ENCODE assay signal across 12 cellular contexts in genomic region chr6:27726620-27727023, GRCh38.
DNase-seq lines count a peak whose midpoint lies in the region; ATAC-seq and TF ChIP-seq lines count a peak whose summit lies in the region.
"Had no signal": no experiment of that assay in that cellular context is flagged by ENCODE, and none has a peak within 500 bp of the region (broad histone marks: within the 10 kb centered on the region; RNA-seq: fewer than 3 reads in every experiment).

No MANE protein-coding gene starts in this region.

- no peaks in the 10 kb centered on the region for H3K36me3 Mint-ChIP-seq in natural killer cell
- H3K36me3 Mint-ChIP-seq: mesothelial cell of epicardium had no signal

- no peak overlapping the region for H3K4me3 ChIP-seq in HFF-Myc (replicated peaks; ENCODE audit: low read depth, low read length)
- peak overlapping the region in 1 of 2 experiments; percentile 17; a peak in 1 of 4 replicates for H3K4me3 ChIP-seq in Panc1 (ENCODE audit: low read depth in 2 of 2, low read length in 2 of 2)
- H3K4me3 ChIP-seq: coronary artery, ovary had no signal

- no peaks in the 10 kb centered on the region for H3K9me3 ChIP-seq in Panc1 (ENCODE audit: control insufficient read depth, insufficient read depth, low read depth, low read length)
- H3K9me3 ChIP-seq: Caco-2, ovary had no signal

- H3K4me1 Mint-ChIP-seq in natural killer cell, result no peaks in the 10 kb centered on the region

- intact Hi-C loops in Panc1 (cut with micrococcal nuclease; ENCODE audit: unreplicated experiment), result no loop called here
- intact Hi-C loops in natural killer cell (cut with micrococcal nuclease), result no loop called here

- no peaks in the 10 kb centered on the region for H3K36me3 ChIP-seq in Panc1 (ENCODE audit: control insufficient read depth, insufficient read depth, low read length)
- H3K36me3 ChIP-seq: ovary had no signal

- H3K27me3 Mint-ChIP-seq in natural killer cell (ENCODE audit: low read depth in 2 of 2), result peaks cover 33 to 58% of the 10 kb centered on the region in 2 donors

- H3K27ac Mint-ChIP-seq in natural killer cell, result no peak overlapping the region
- H3K27ac Mint-ChIP-seq: mesothelial cell of epicardium had no signal

- H3K27ac ChIP-seq in Panc1 (ENCODE audit: low read length), result no peak overlapping the region
- no peak overlapping the region for H3K27ac ChIP-seq in foreskin keratinocyte
- H3K27ac ChIP-seq: coronary artery, ovary had no signal

- POLR2A ChIA-PET in Panc1 (lab: Charles Lee), result no interaction called here

- H3K4me1 ChIP-seq in Panc1 (ENCODE audit: control insufficient read depth, insufficient read depth, low read length) (peaks cover 14% of the 10 kb centered on the region), foreskin keratinocyte (no peaks in the 10 kb centered on the region)

- DNase-seq in NCI-H82 (lab: John Stamatoyannopoulos, UW), result peak; percentile 66
- no peak for DNase-seq in NCI-H82 treated with DMSO at 0.1 percent for 48 hours (lab: John Stamatoyannopoulos, UW; ENCODE audit: unreplicated experiment)
- DNase-seq in HFF-Myc (ENCODE audit: extremely low read depth, low read depth), result peak; percentile 31
- DNase-seq in Panc1 (ENCODE audit: low read depth, low spot score), result peak; percentile 71
- peak; percentile 40 to 71 for DNase-seq in foreskin keratinocyte
- DNase-seq in natural killer cell, result no peak
- DNase-seq in cerebellum (ENCODE audit: low spot score), result no peak
- DNase-seq: Caco-2, ovary had no signal

- CTCF ChIA-PET in Panc1 (lab: Charles Lee), result interaction anchor here (0.5 kb wide), 1 partner anchor 36 kb away, joined by 3 read pairs; no protein-coding TSS in a partner anchor

- BruUV-seq in Panc1 (replicated peaks; lab: Mats Ljungman, UMichigan), result no TSS peak

- ATAC-seq in Panc1 (peak; percentile 97), foreskin keratinocyte (peak; percentile 65), HG03460 (IDR thresholded peaks at IDR 0.05; ENCODE audit: unreplicated experiment) (no peak), natural killer cell (no peak)

- H3K27me3 ChIP-seq in Panc1 (ENCODE audit: control insufficient read depth, insufficient read depth, low read length) (peaks cover 3% of the 10 kb centered on the region; the same call in 1 of the 2 replicates), foreskin keratinocyte (peaks cover 11% of the 10 kb centered on the region)
- H3K27me3 ChIP-seq: ovary had no signal

- no peak overlapping the region for H3K4me3 Mint-ChIP-seq in natural killer cell
- H3K4me3 Mint-ChIP-seq: mesothelial cell of epicardium had no signal

- H3K9me3 Mint-ChIP-seq in natural killer cell, result no peaks in the 10 kb centered on the region

- TF ChIP-seq CTCF in HFF-Myc (IDR thresholded peaks at IDR 0.05; ENCODE audit: low read depth, low read length, missing control alignments) (no peak), Panc1 (IDR thresholded peaks at IDR 0.05) (no peak), foreskin keratinocyte (conservative IDR thresholded peaks at IDR 0.05) (no peak), natural killer cell (IDR thresholded peaks at IDR 0.05) (no peak)

- in situ Hi-C loops in Panc1 (cut with HindIII; ENCODE audit: low pct_unique_long_range_greater_than_20kb, low sequenced_read_pairs), result no loop called here

Comparison
In these comparisons a context has a peak if more than half of its experiments do, and no peak if none do; other contexts are left out.
1. DNase-seq: peak in NCI-H82 (single experiment), HFF-Myc (single experiment), Panc1 (single experiment) and foreskin keratinocyte (2 of 2); none in NCI-H82 treated with DMSO at 0.1 percent for 48 hours (single experiment), natural killer cell (single experiment) and cerebellum (single experiment).
2. ATAC-seq: peak in Panc1 (single experiment) and foreskin keratinocyte (single experiment); none in HG03460 (single experiment) and natural killer cell (0 of 3).